Comparison of ENCODE assay signal across 17 cellular contexts in genomic region chr15:70120954-70121655, GRCh38. TPM values are rescaled to one million over a fixed set of nuclear protein-coding genes. Genes with fewer than 3 reads are reported as not detected.
A peak's percentile ranks its signal among the peaks of the same experiment; 100 is the strongest.
DNase-seq lines count a peak whose midpoint lies in the region; ATAC-seq and TF ChIP-seq lines count a peak whose summit lies in the region.
"Had no signal": no experiment of that assay in that cellular context is flagged by ENCODE, and none has a peak within 500 bp of the region (broad histone marks: within the 10 kb centered on the region; RNA-seq: fewer than 3 reads in every experiment).

No MANE protein-coding gene starts in this region.

- CTCF ChIA-PET in IMR-90 (lab: Yijun Ruan, JAX) (no interaction called here), Caco-2 (lab: Charles Lee) (no interaction called here), GM10248 (lab: Yijun Ruan, JAX) (interaction anchor here (1.1 to 2.8 kb wide), 4 partner anchors 10 to 19 kb away, joined by 3 to 9 read pairs (median 5); no protein-coding TSS in a partner anchor)

- ATAC-seq in IMR-90 (ENCODE audit: low read depth) (peak; percentile 48), lower lobe of right lung (peak in 1 of 2 donors; percentile 31), HG03196 (IDR thresholded peaks at IDR 0.05; ENCODE audit: unreplicated experiment) (no peak)
- ATAC-seq in stimulated activated memory B cell treated with anti-CD40 and anti-IgM and Interleukin-4, amounts not matched to agents 10 μg/mL and 1 μg/mL and 100 μg/mL, for 72 hours: no peak
- ATAC-seq: CD8-positive, alpha-beta T cell; naive thymus-derived CD4-positive, alpha-beta T cell had no signal

- POLR2A ChIA-PET in IMR-90 (lab: Charles Lee; ENCODE audit: unreplicated experiment) (no interaction called here), Caco-2 (lab: Charles Lee) (interaction anchor here (0.7 kb wide), 1 partner anchor 19 kb away, joined by 5 read pairs; no protein-coding TSS in a partner anchor), GM10248 (lab: Yijun Ruan, JAX) (interaction anchor here (0.6 kb wide), 1 partner anchor 22 kb away, joined by 3 read pairs; no protein-coding TSS in a partner anchor)

- H2BK120ac ChIP-seq in IMR-90 (ENCODE audit: low read depth, low read length): no peak overlapping the region

- H4K91ac ChIP-seq in IMR-90 (ENCODE audit: insufficient read depth, low read depth, low read length): no peak overlapping the region

- no peaks in the 10 kb centered on the region for H3K79me1 ChIP-seq in IMR-90 (ENCODE audit: low read depth in 1 of 2, low read length in 2 of 2)

- no peak overlapping the region for H2BK20ac ChIP-seq in IMR-90 (ENCODE audit: low read depth, low read length)

- no peak overlapping the region for H3K4ac ChIP-seq in IMR-90 (ENCODE audit: low read depth, low read length)

- no peaks in the 10 kb centered on the region for H3K36me3 Mint-ChIP-seq in stimulated activated memory B cell treated with anti-CD40 and anti-IgM and Interleukin-4, amounts not matched to agents 10 μg/mL and 1 μg/mL and 100 μg/mL, for 72 hours
- no peaks in the 10 kb centered on the region for H3K36me3 Mint-ChIP-seq in Caco-2 (ENCODE audit: insufficient read depth, unreplicated experiment)
- H3K36me3 Mint-ChIP-seq: CD8-positive, alpha-beta T cell; naive thymus-derived CD4-positive, alpha-beta T cell; type B pancreatic cell had no signal

- H3K18ac ChIP-seq in IMR-90 (ENCODE audit: low read depth, low read length): no peak overlapping the region

- no peak overlapping the region for H3K23ac ChIP-seq in IMR-90 (ENCODE audit: low read depth, low read length)

- H3K9me3 ChIP-seq in IMR-90 (ENCODE audit: control insufficient read depth, insufficient read depth, low read length): 0 out of 2 replicates have a peak, but pooled peaks cover 3% of the 10 kb centered on the region
- H3K9me3 ChIP-seq in lower lobe of right lung: no peaks in the 10 kb centered on the region
- no peaks in the 10 kb centered on the region for H3K9me3 ChIP-seq in Caco-2
- H3K9me3 ChIP-seq: SJSA1 had no signal

- dilution Hi-C loops in IMR-90 (cut with HindIII; ENCODE audit: low sequenced_read_pairs, unreplicated experiment): no loop called here

- H2BK15ac ChIP-seq in IMR-90 (ENCODE audit: low read depth, low read length): no peak overlapping the region

- peaks cover 31% of the 10 kb centered on the region for H3K27me3 Mint-ChIP-seq in stimulated activated memory B cell treated with anti-CD40 and anti-IgM and Interleukin-4, amounts not matched to agents 10 μg/mL and 1 μg/mL and 100 μg/mL, for 72 hours
- no peaks in the 10 kb centered on the region for H3K27me3 Mint-ChIP-seq in Caco-2 (ENCODE audit: insufficient read depth, unreplicated experiment)

- no peak overlapping the region for H4K8ac ChIP-seq in IMR-90 (ENCODE audit: low read depth in 2 of 2, low read length in 2 of 2)

- H3K4me3 Mint-ChIP-seq in stimulated activated memory B cell treated with anti-CD40 and anti-IgM and Interleukin-4, amounts not matched to agents 10 μg/mL and 1 μg/mL and 100 μg/mL, for 72 hours: no peak overlapping the region
- H3K4me3 Mint-ChIP-seq in Caco-2 (ENCODE audit: unreplicated experiment): no peak overlapping the region
- H3K4me3 Mint-ChIP-seq: CD8-positive, alpha-beta T cell; naive thymus-derived CD4-positive, alpha-beta T cell; type B pancreatic cell had no signal

- intact Hi-C loops in IMR-90 (cut with micrococcal nuclease): no loop called here
- intact Hi-C loops in lower lobe of right lung (cut with DNase I): no loop called here
- intact Hi-C loops in Caco-2 (cut with micrococcal nuclease; ENCODE audit: unreplicated experiment): no loop called here

- TF ChIP-seq RAD21 in IMR-90 (IDR thresholded peaks at IDR 0.05; ENCODE audit: low read length): no peak

- H3K56ac ChIP-seq in IMR-90 (ENCODE audit: extremely low read depth, insufficient read depth, low read length): no peak overlapping the region

- in situ Hi-C loops in IMR-90 (cut with MboI; ENCODE audit: low sequenced_read_pairs): no loop called here

- no peak overlapping the region for H3K27ac ChIP-seq in IMR-90 (ENCODE audit: insufficient read depth, low read length)
- H3K27ac ChIP-seq in VCaP: peak overlapping the region; percentile 2; the same call in 1 of the 2 replicates
- peak overlapping the region; percentile 31 for H3K27ac ChIP-seq in lower lobe of right lung
- H3K27ac ChIP-seq: HL-60, SJSA1 had no signal

- H3K36me3 ChIP-seq in IMR-90 (ENCODE audit: control insufficient read depth, insufficient read depth, low read length) (no peaks in the 10 kb centered on the region), lower lobe of right lung (no peaks in the 10 kb centered on the region), Caco-2 (ENCODE audit: control insufficient read depth, insufficient read depth, low read length) (no peaks in the 10 kb centered on the region)
- H3K36me3 ChIP-seq: SJSA1 had no signal

- BruUV-seq in IMR-90 (replicated peaks; lab: Mats Ljungman, UMichigan) (no TSS peak), Caco-2 (replicated peaks; lab: Mats Ljungman, UMichigan) (no TSS peak)

- H4K5ac ChIP-seq in IMR-90 (ENCODE audit: low read depth, low read length): no peak overlapping the region

- peak overlapping the region; percentile 36 for H3K27ac Mint-ChIP-seq in stimulated activated memory B cell treated with anti-CD40 and anti-IgM and Interleukin-4, amounts not matched to agents 10 μg/mL and 1 μg/mL and 100 μg/mL, for 72 hours
- H3K27ac Mint-ChIP-seq in Caco-2 (ENCODE audit: unreplicated experiment): no peak overlapping the region
- H3K27ac Mint-ChIP-seq: CD8-positive, alpha-beta T cell; type B pancreatic cell had no signal

- no peak overlapping the region for H2AK9ac ChIP-seq in IMR-90 (replicated peaks; ENCODE audit: low read depth, low read length, poor library complexity)

- peaks cover 5% of the 10 kb centered on the region; the same call in 1 of the 2 replicates for H3K4me1 ChIP-seq in IMR-90 (ENCODE audit: control insufficient read depth, insufficient read depth, low read length)
- H3K4me1 ChIP-seq in lower lobe of right lung: peaks cover 10% of the 10 kb centered on the region
- peaks cover 15% of the 10 kb centered on the region; the same call in 1 of the 2 replicates for H3K4me1 ChIP-seq in Caco-2
- H3K4me1 ChIP-seq: SJSA1 had no signal

- no peak overlapping the region; the same call in 1 of the 2 replicates for H2AK5ac ChIP-seq in IMR-90 (ENCODE audit: low read depth, low read length)

- no peak overlapping the region for H3K9ac ChIP-seq in IMR-90 (ENCODE audit: low read depth, low read length)

- H4K20me1 ChIP-seq in IMR-90 (ENCODE audit: insufficient read depth, low read length): no peaks in the 10 kb centered on the region

- no peak overlapping the region for H2BK5ac ChIP-seq in IMR-90 (ENCODE audit: low read depth, low read length, poor library complexity, severe bottlenecking)

- H2AFZ ChIP-seq in IMR-90 (replicated peaks; ENCODE audit: low read length, poor library complexity): no peak overlapping the region

- TF ChIP-seq CTCF in IMR-90 (conservative IDR thresholded peaks at IDR 0.05; ENCODE audit: low read depth, low read length) (no peak), VCaP (conservative IDR thresholded peaks at IDR 0.05) (no peak), lower lobe of right lung (IDR thresholded peaks at IDR 0.05) (no peak), Caco-2 (IDR thresholded peaks at IDR 0.05; ENCODE audit: insufficient read depth in 1 of 2, low read depth in 1 of 2, low read length in 1 of 2, severe bottlenecking in 1 of 2, unreplicated experiment in 1 of 2) (no peak), GM10248 (IDR thresholded peaks at IDR 0.05; ENCODE audit: control extremely low read depth, extremely low read depth, low read depth, missing control alignments) (no peak)

- H3K4me2 ChIP-seq in IMR-90 (ENCODE audit: low read depth, low read length): no peak overlapping the region

- TF ChIP-seq POLR2A in IMR-90 (IDR thresholded peaks at IDR 0.05; ENCODE audit: low read depth, low read length): no peak

- no peak overlapping the region for H3K14ac ChIP-seq in IMR-90 (replicated peaks; ENCODE audit: low read depth, low read length)

- no peak for DNase-seq in IMR-90
- DNase-seq in lower lobe of right lung: no peak
- DNase-seq in Caco-2: no peak
- DNase-seq in GM10248 (ENCODE audit: extremely low spot score): no peak
- DNase-seq: activated CD4-positive, CD25-positive, alpha-beta regulatory T cell; CD8-positive, alpha-beta T cell; MV-4-11; naive thymus-derived CD4-positive, alpha-beta T cell; NCI-H1930; stimulated activated naive CD4-positive, alpha-beta T cell had no signal

- no peaks in the 10 kb centered on the region for H3K9me1 ChIP-seq in IMR-90 (ENCODE audit: insufficient read depth, low read length)

- WGBS in IMR-90 (ENCODE audit: extremely low coverage in 2 of 2, insufficient read length in 1 of 2), 2 experiments: 43% methylated on average over 1 of the region's 10 CpGs; no CpG with 5 or more reads in 1 of the 2 experiments

- peaks cover 20% of the 10 kb centered on the region for H3K4me1 Mint-ChIP-seq in stimulated activated memory B cell treated with anti-CD40 and anti-IgM and Interleukin-4, amounts not matched to agents 10 μg/mL and 1 μg/mL and 100 μg/mL, for 72 hours
- peaks cover 8% of the 10 kb centered on the region for H3K4me1 Mint-ChIP-seq in Caco-2 (ENCODE audit: low read depth, unreplicated experiment)

- H3K9me3 Mint-ChIP-seq in stimulated activated memory B cell treated with anti-CD40 and anti-IgM and Interleukin-4, amounts not matched to agents 10 μg/mL and 1 μg/mL and 100 μg/mL, for 72 hours: no peaks in the 10 kb centered on the region
- H3K9me3 Mint-ChIP-seq in Caco-2 (ENCODE audit: unreplicated experiment): no peaks in the 10 kb centered on the region
- H3K9me3 Mint-ChIP-seq: CD8-positive, alpha-beta T cell; type B pancreatic cell had no signal

- peaks cover 49% of the 10 kb centered on the region for H3K27me3 ChIP-seq in IMR-90 (ENCODE audit: control insufficient read depth, insufficient read depth, low read length)
- peaks cover 9% of the 10 kb centered on the region for H3K27me3 ChIP-seq in lower lobe of right lung (ENCODE audit: low read depth)
- H3K27me3 ChIP-seq in Caco-2 (replicated peaks; ENCODE audit: control insufficient read depth, insufficient read depth, low read length): no peaks in the 10 kb centered on the region
- H3K27me3 ChIP-seq: SJSA1 had no signal

- H3K4me3 ChIP-seq in IMR-90 (ENCODE audit: insufficient read depth, low read depth, low read length) (no peak overlapping the region), lower lobe of right lung (no peak overlapping the region), Caco-2 (ENCODE audit: low read depth, low read length) (no peak overlapping the region)
- H3K4me3 ChIP-seq: lung, SJSA1 had no signal

TF ChIP-seq in IMR-90, 13 proteins besides CTCF, POLR2A, EP300 and RAD21:
- TF ChIP-seq CHD1 (IDR thresholded peaks at IDR 0.05; ENCODE audit: low read depth, low read length): no peak

RNA-seq across cellular contexts. Expression of gene TLE3, which starts 23.4 kb away (rescaled TPM):
- total RNA-seq in IMR-90 (2012; rRNA removed) (5.6 and 6.5 TPM in 2 replicates), lower lobe of right lung (63.7 TPM), Caco-2 (2022) (96.0 and 105 TPM in 2 replicates)
- polyA plus RNA-seq in IMR-90 (2012; rRNA removed): 15.2 and 16.3 TPM in 2 replicates
- 15.9 and 20.8 TPM in 2 replicates for polyA plus RNA-seq in IMR-90 (2012; cell fraction: cytosol; rRNA removed)
- 43.1 and 63.1 TPM in 2 replicates for polyA plus RNA-seq in IMR-90 (2012; cell fraction: nucleus; rRNA removed; ENCODE audit: low replicate concordance)
